ENCODE assay signal across 29 cellular contexts in the genomic region with DNA sequence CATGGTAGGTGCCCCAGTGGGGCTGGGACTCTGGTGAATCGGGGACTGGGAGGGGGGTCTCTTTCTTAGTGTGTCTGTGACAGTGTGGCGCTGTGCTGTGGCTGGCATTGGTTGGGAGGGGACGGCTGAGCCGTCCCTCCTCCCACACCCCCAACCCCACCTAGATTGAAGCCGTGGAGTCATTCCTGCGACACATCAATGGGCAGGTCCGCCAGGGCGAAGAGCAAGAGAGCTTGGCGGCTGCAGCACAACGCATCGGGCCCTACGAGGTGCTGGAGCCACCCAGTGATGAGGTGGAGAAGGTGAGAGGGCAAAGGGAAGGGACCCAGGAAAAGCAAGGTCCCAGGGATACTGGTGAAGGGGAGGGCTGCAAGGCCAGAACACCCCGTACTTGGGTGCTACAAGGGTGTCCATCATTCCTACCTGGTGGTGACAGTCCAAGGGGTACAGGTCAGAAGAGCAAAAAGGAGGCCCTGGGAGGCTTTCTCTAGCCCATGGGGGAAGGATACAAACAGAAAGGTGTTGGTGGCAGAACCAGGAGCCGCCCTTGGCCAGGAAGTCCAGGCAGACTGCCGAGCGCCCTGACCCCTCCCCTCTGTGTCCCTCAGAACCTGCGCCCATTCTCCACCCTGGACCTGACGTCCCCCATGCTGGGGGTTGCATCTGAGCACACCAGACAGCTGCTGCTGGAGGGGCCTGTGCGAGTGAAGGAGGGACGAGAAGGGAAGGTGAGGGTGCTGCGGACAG. TPM values are rescaled to one million over a fixed set of nuclear protein-coding genes. Genes with fewer than 3 reads are reported as not detected.
DNase-seq lines count a peak whose midpoint lies in the region; ATAC-seq, FAIRE-seq and TF ChIP-seq lines count a peak whose summit lies in the region.
"Had no signal": no experiment of that assay in that cellular context is flagged by ENCODE, and none has a peak within 500 bp of the region (broad histone marks: within the 10 kb centered on the region; RNA-seq: fewer than 3 reads in every experiment).

No MANE protein-coding gene starts in this region.

- no peak overlapping the region for H3K27ac ChIP-seq in CD4-positive, alpha-beta memory T cell (ENCODE audit: low read depth, low read length)
- H3K27ac ChIP-seq in right atrium auricular region: no peak overlapping the region
- H3K27ac ChIP-seq: brain microvascular endothelial cell, esophagus squamous epithelium, gastrocnemius medialis, hepatocyte, KMS-11, left ventricle myocardium inferior, SJCRH30 had no signal

- peak overlapping the region in 4 of 7 donors; percentile 29 to 58 (median 47) for H3K27ac Mint-ChIP-seq in CD4-positive, alpha-beta memory T cell
- H3K27ac Mint-ChIP-seq in central memory CD8-positive, alpha-beta T cell (ENCODE audit: low read depth): peak overlapping the region; percentile 55
- peak overlapping the region; percentile 37 to 72 for H3K27ac Mint-ChIP-seq in natural killer cell treated with Interleukin-12 subunit alpha and Interleukin-12 subunit beta and Interleukin-15 and Interleukin-18, amount 100 ng/mL, for 72 hours
- H3K27ac Mint-ChIP-seq in activated T-helper 1 cell treated with anti-CD3 and anti-CD28 coated beads, Interleukin-12 subunit alpha, Interleukin-12 subunit beta, Interleukin-2, Interleukin-4 antibody, amounts not matched to agents 30 ng/mL and 10 ng/mL and 1 ng/mL, durations not matched to agents 14 hours and 24 hours and 36 hours: no peak overlapping the region
- H3K27ac Mint-ChIP-seq: activated CD4-positive, alpha-beta T cell treated with anti-CD3 and anti-CD28 coated beads, Interleukin-2, amount 10 ng/mL, durations not matched to agents 7 days and 5 days; CD4-positive, alpha-beta T cell; mesothelial cell of epicardium had no signal

- peaks cover 13 to 28% (median 21%) of the 10 kb centered on the region in 4 donors for H3K4me1 Mint-ChIP-seq in CD4-positive, alpha-beta memory T cell
- peaks cover 30% of the 10 kb centered on the region for H3K4me1 Mint-ChIP-seq in central memory CD8-positive, alpha-beta T cell
- H3K4me1 Mint-ChIP-seq in natural killer cell treated with Interleukin-12 subunit alpha and Interleukin-12 subunit beta and Interleukin-15 and Interleukin-18, amount 100 ng/mL, for 72 hours (ENCODE audit: low read depth in 2 of 2): peaks cover 29 to 34% of the 10 kb centered on the region in 2 donors
- H3K4me1 Mint-ChIP-seq in activated T-helper 1 cell treated with anti-CD3 and anti-CD28 coated beads, Interleukin-12 subunit alpha, Interleukin-12 subunit beta, Interleukin-2, Interleukin-4 antibody, amounts not matched to agents 30 ng/mL and 10 ng/mL and 1 ng/mL, durations not matched to agents 14 hours and 24 hours and 36 hours (ENCODE audit: low read depth): peaks cover 22% of the 10 kb centered on the region

- H3K4me3 Mint-ChIP-seq in CD4-positive, alpha-beta memory T cell: peak overlapping the region in 5 of 8 donors; percentile 0 to 47 (median 17)
- peak overlapping the region; percentile 60 for H3K4me3 Mint-ChIP-seq in central memory CD8-positive, alpha-beta T cell
- peak overlapping the region; percentile 39 for H3K4me3 Mint-ChIP-seq in natural killer cell treated with Interleukin-12 subunit alpha and Interleukin-12 subunit beta and Interleukin-15 and Interleukin-18, amount 100 ng/mL, for 72 hours
- no peak overlapping the region for H3K4me3 Mint-ChIP-seq in activated T-helper 1 cell treated with anti-CD3 and anti-CD28 coated beads, Interleukin-12 subunit alpha, Interleukin-12 subunit beta, Interleukin-2, Interleukin-4 antibody, amounts not matched to agents 30 ng/mL and 10 ng/mL and 1 ng/mL, durations not matched to agents 14 hours and 24 hours and 36 hours
- H3K4me3 Mint-ChIP-seq: activated CD4-positive, alpha-beta T cell treated with anti-CD3 and anti-CD28 coated beads, Interleukin-2, amount 10 ng/mL, durations not matched to agents 7 days and 5 days; CD4-positive, alpha-beta T cell; mesothelial cell of epicardium; nephron had no signal

- no peak overlapping the region for H3K4me3 ChIP-seq in CD4-positive, alpha-beta memory T cell (ENCODE audit: low read length in 2 of 2)
- H3K4me3 ChIP-seq in right atrium auricular region: no peak overlapping the region
- H3K4me3 ChIP-seq: esophagus squamous epithelium, gastrocnemius medialis, hepatocyte, left ventricle myocardium inferior, SJCRH30 had no signal

- H3K27me3 ChIP-seq in CD4-positive, alpha-beta memory T cell (ENCODE audit: insufficient read depth, low read length): no peaks in the 10 kb centered on the region
- H3K27me3 ChIP-seq in right atrium auricular region: no peaks in the 10 kb centered on the region
- H3K27me3 ChIP-seq: brain microvascular endothelial cell, esophagus squamous epithelium, gastrocnemius medialis, hepatocyte had no signal

- H3K9me3 Mint-ChIP-seq in CD4-positive, alpha-beta memory T cell: no peaks in the 10 kb centered on the region
- H3K9me3 Mint-ChIP-seq in central memory CD8-positive, alpha-beta T cell: no peaks in the 10 kb centered on the region
- no peaks in the 10 kb centered on the region for H3K9me3 Mint-ChIP-seq in natural killer cell treated with Interleukin-12 subunit alpha and Interleukin-12 subunit beta and Interleukin-15 and Interleukin-18, amount 100 ng/mL, for 72 hours
- no peaks in the 10 kb centered on the region for H3K9me3 Mint-ChIP-seq in activated T-helper 1 cell treated with anti-CD3 and anti-CD28 coated beads, Interleukin-12 subunit alpha, Interleukin-12 subunit beta, Interleukin-2, Interleukin-4 antibody, amounts not matched to agents 30 ng/mL and 10 ng/mL and 1 ng/mL, durations not matched to agents 14 hours and 24 hours and 36 hours
- H3K9me3 Mint-ChIP-seq: activated CD4-positive, alpha-beta T cell treated with anti-CD3 and anti-CD28 coated beads, Interleukin-2, amount 10 ng/mL, durations not matched to agents 7 days and 5 days; CD4-positive, alpha-beta T cell; mesothelial cell of epicardium; nephron had no signal

- H3K36me3 ChIP-seq in CD4-positive, alpha-beta memory T cell (ENCODE audit: insufficient read depth, low read length): no peaks in the 10 kb centered on the region
- H3K36me3 ChIP-seq in right atrium auricular region: no peaks in the 10 kb centered on the region
- H3K36me3 ChIP-seq: brain microvascular endothelial cell, gastrocnemius medialis, left ventricle myocardium inferior, SJCRH30 had no signal

- intact Hi-C loops in CD4-positive, alpha-beta memory T cell (cut with micrococcal nuclease): no loop called here
- intact Hi-C loops in activated T-helper 1 cell treated with anti-CD3 and anti-CD28 coated beads, Interleukin-12 subunit alpha, Interleukin-12 subunit beta, Interleukin-2, Interleukin-4 antibody, amounts not matched to agents 30 ng/mL and 10 ng/mL and 1 ng/mL, durations not matched to agents 14 hours and 24 hours and 36 hours (cut with micrococcal nuclease): no loop called here

- TF ChIP-seq CTCF in right atrium auricular region (IDR thresholded peaks at IDR 0.05): no peak

- POLR2A ChIA-PET in CD4-positive, alpha-beta memory T cell (lab: Charles Lee; ENCODE audit: partially characterized antibody): no interaction called here

- no peaks in the 10 kb centered on the region for H3K27me3 Mint-ChIP-seq in CD4-positive, alpha-beta memory T cell
- H3K27me3 Mint-ChIP-seq in central memory CD8-positive, alpha-beta T cell: peaks cover 1% of the 10 kb centered on the region
- H3K27me3 Mint-ChIP-seq in natural killer cell treated with Interleukin-12 subunit alpha and Interleukin-12 subunit beta and Interleukin-15 and Interleukin-18, amount 100 ng/mL, for 72 hours: no peaks in the 10 kb centered on the region
- no peaks in the 10 kb centered on the region for H3K27me3 Mint-ChIP-seq in activated T-helper 1 cell treated with anti-CD3 and anti-CD28 coated beads, Interleukin-12 subunit alpha, Interleukin-12 subunit beta, Interleukin-2, Interleukin-4 antibody, amounts not matched to agents 30 ng/mL and 10 ng/mL and 1 ng/mL, durations not matched to agents 14 hours and 24 hours and 36 hours (ENCODE audit: insufficient read depth)
- H3K27me3 Mint-ChIP-seq: CD4-positive, alpha-beta T cell had no signal

- H3K9me3 ChIP-seq in CD4-positive, alpha-beta memory T cell (ENCODE audit: control insufficient read depth in 1 of 2, low read length in 2 of 2): no peaks in the 10 kb centered on the region
- no peaks in the 10 kb centered on the region for H3K9me3 ChIP-seq in right atrium auricular region
- H3K9me3 ChIP-seq: esophagus squamous epithelium, gastrocnemius medialis, left ventricle myocardium inferior, SJCRH30 had no signal

- FAIRE-seq in HTR-8/SVneo (lab: Jason Lieb, UNC): peak; percentile 28
- FAIRE-seq: GM18507, RCC 7860 had no signal

- H3K4me1 ChIP-seq in CD4-positive, alpha-beta memory T cell (ENCODE audit: insufficient read depth, low read length): peaks cover 18% of the 10 kb centered on the region
- peaks cover 0 to 16% of the 10 kb centered on the region in 2 donors for H3K4me1 ChIP-seq in right atrium auricular region

- no peaks in the 10 kb centered on the region for H3K36me3 Mint-ChIP-seq in CD4-positive, alpha-beta memory T cell
- no peaks in the 10 kb centered on the region for H3K36me3 Mint-ChIP-seq in central memory CD8-positive, alpha-beta T cell (ENCODE audit: insufficient read depth)
- no peaks in the 10 kb centered on the region for H3K36me3 Mint-ChIP-seq in natural killer cell treated with Interleukin-12 subunit alpha and Interleukin-12 subunit beta and Interleukin-15 and Interleukin-18, amount 100 ng/mL, for 72 hours
- H3K36me3 Mint-ChIP-seq in activated T-helper 1 cell treated with anti-CD3 and anti-CD28 coated beads, Interleukin-12 subunit alpha, Interleukin-12 subunit beta, Interleukin-2, Interleukin-4 antibody, amounts not matched to agents 30 ng/mL and 10 ng/mL and 1 ng/mL, durations not matched to agents 14 hours and 24 hours and 36 hours (ENCODE audit: low read depth): no peaks in the 10 kb centered on the region

- no peak for DNase-seq in CD4-positive, alpha-beta memory T cell
- no peak for DNase-seq in HTR-8/SVneo (ENCODE audit: insufficient read length, low spot score)
- no peak for DNase-seq in central memory CD8-positive, alpha-beta T cell (ENCODE audit: low spot score in 2 of 2)
- no peak for DNase-seq in natural killer cell treated with Interleukin-12 subunit alpha and Interleukin-12 subunit beta and Interleukin-15 and Interleukin-18, amount 100 ng/mL, for 72 hours (ENCODE audit: low spot score)
- DNase-seq in right atrium auricular region (ENCODE audit: low spot score): no peak
- DNase-seq in hypothalamus (lab: John Stamatoyannopoulos, UW): no peak
- DNase-seq in activated T-helper 1 cell treated with anti-CD3 and anti-CD28 coated beads, Interleukin-12 subunit alpha, Interleukin-12 subunit beta, Interleukin-2, Interleukin-4 antibody, amounts not matched to agents 30 ng/mL and 10 ng/mL and 1 ng/mL, durations not matched to agents 14 hours and 24 hours and 36 hours (ENCODE audit: low spot score): no peak
- DNase-seq: activated CD4-positive, alpha-beta T cell treated with anti-CD3 and anti-CD28 coated beads, Interleukin-2, amount 10 ng/mL, durations not matched to agents 7 days and 5 days; brain microvascular endothelial cell; CD4-positive, alpha-beta T cell; DMS53; esophagus squamous epithelium; GDM1; GOT3; left ventricle myocardium inferior; MV-4-11; NCI-H1694; NCI-H2171 treated with DMSO at 0.1 percent for 48 hours; NCI-H524 treated with DMSO at 0.1 percent for 48 hours; SJCRH30; stimulated activated CD4-positive, alpha-beta T cell treated with anti-CD3 and anti-CD28 coated beads, Interleukin-15, amount 100 ng/mL, for 24 hours had no signal

- CTCF ChIA-PET in CD4-positive, alpha-beta memory T cell (lab: Charles Lee; ENCODE audit: partially characterized antibody): interaction anchor here (1.6 kb wide), 1 partner anchor 220 kb away, joined by 4 read pairs; no protein-coding TSS in a partner anchor

- no peak for ATAC-seq in central memory CD8-positive, alpha-beta T cell (replicated peaks; ENCODE audit: extremely low read depth, poor library complexity, severe bottlenecking)
- ATAC-seq in natural killer cell treated with Interleukin-12 subunit alpha and Interleukin-12 subunit beta and Interleukin-15 and Interleukin-18, amount 100 ng/mL, for 72 hours: peak; percentile 17 to 24
- ATAC-seq: gastrocnemius medialis had no signal

RNA-seq across cellular contexts. Expression of gene PLEKHG6, which starts 7.4 kb away (rescaled TPM):
- total RNA-seq in CD4-positive, alpha-beta memory T cell: not detected
- under 1 TPM in 1 of 2 donors, not detected in 1; 0.22 TPM for polyA plus RNA-seq in CD4-positive, alpha-beta memory T cell
- not detected for total RNA-seq in natural killer cell treated with Interleukin-12 subunit alpha and Interleukin-12 subunit beta and Interleukin-15 and Interleukin-18, amount 100 ng/mL, for 72 hours
- total RNA-seq in right atrium auricular region: under 1 TPM in 1 of 2 donors, not detected in 1; 0.51 TPM
- total RNA-seq in activated T-helper 1 cell treated with anti-CD3 and anti-CD28 coated beads, Interleukin-12 subunit alpha, Interleukin-12 subunit beta, Interleukin-2, Interleukin-4 antibody, amounts not matched to agents 30 ng/mL and 10 ng/mL and 1 ng/mL, durations not matched to agents 14 hours and 24 hours and 36 hours: not detected in 2 replicates
- total RNA-seq: activated CD4-positive, alpha-beta T cell treated with anti-CD3 and anti-CD28 coated beads, Interleukin-2, amount 10 ng/mL, durations not matched to agents 7 days and 5 days; CD4-positive, alpha-beta T cell; T-helper 1 cell treated with Interleukin-12 subunit alpha and Interleukin-12 subunit beta and Interleukin-4 antibody, amounts not matched to agents 30 ng/mL and 1 ng/mL, for 36 hours had no signal

RNA-seq across cellular contexts. Expression of gene TNFRSF1A, which starts 24.0 kb away (rescaled TPM):
- 10 to 100 TPM; 80.7 to 86.7 TPM for total RNA-seq in CD4-positive, alpha-beta memory T cell
- 10 to 100 TPM; 14.5 to 36.4 TPM for polyA plus RNA-seq in CD4-positive, alpha-beta memory T cell
- total RNA-seq in natural killer cell treated with Interleukin-12 subunit alpha and Interleukin-12 subunit beta and Interleukin-15 and Interleukin-18, amount 100 ng/mL, for 72 hours: 100 to 1,000 TPM in 1 of 2 donors, 10 to 100 TPM in 1; 83.2 to 102 TPM
- 100 to 1,000 TPM in 1 of 2 donors, 10 to 100 TPM in 1; 62.9 to 176 TPM for total RNA-seq in right atrium auricular region
- 51.4 and 55.9 TPM in 2 replicates for total RNA-seq in activated T-helper 1 cell treated with anti-CD3 and anti-CD28 coated beads, Interleukin-12 subunit alpha, Interleukin-12 subunit beta, Interleukin-2, Interleukin-4 antibody, amounts not matched to agents 30 ng/mL and 10 ng/mL and 1 ng/mL, durations not matched to agents 14 hours and 24 hours and 36 hours

RNA-seq across cellular contexts. Expression of gene SCNN1A, which starts 57.5 kb away (rescaled TPM):
- total RNA-seq in CD4-positive, alpha-beta memory T cell: 1 to 10 TPM in 1 of 2 experiments, under 1 TPM in 1; 0.67 to 1.3 TPM
- polyA plus RNA-seq in CD4-positive, alpha-beta memory T cell: under 1 TPM; 0.24 to 0.53 TPM
- total RNA-seq in natural killer cell treated with Interleukin-12 subunit alpha and Interleukin-12 subunit beta and Interleukin-15 and Interleukin-18, amount 100 ng/mL, for 72 hours: not detected
- total RNA-seq in right atrium auricular region: 10 to 100 TPM in 1 of 2 donors, 1 to 10 TPM in 1; 2.7 to 18.7 TPM
- 0.05 and 0.32 TPM in 2 replicates for total RNA-seq in activated T-helper 1 cell treated with anti-CD3 and anti-CD28 coated beads, Interleukin-12 subunit alpha, Interleukin-12 subunit beta, Interleukin-2, Interleukin-4 antibody, amounts not matched to agents 30 ng/mL and 10 ng/mL and 1 ng/mL, durations not matched to agents 14 hours and 24 hours and 36 hours
- total RNA-seq: SJCRH30; T-helper 1 cell treated with Interleukin-12 subunit alpha and Interleukin-12 subunit beta and Interleukin-4 antibody, amounts not matched to agents 30 ng/mL and 1 ng/mL, for 36 hours had no signal
